Comparison of ENCODE assay signal across 8 cellular contexts in genomic region chr11:128506999-128507591, GRCh38.
DNase-seq lines count a peak whose midpoint lies in the region; ATAC-seq, FAIRE-seq and TF ChIP-seq lines count a peak whose summit lies in the region.

No MANE protein-coding gene starts in this region.

- TF ChIP-seq RAD21 in A549 (conservative IDR thresholded peaks at IDR 0.05 in 1 of 2, IDR thresholded peaks at IDR 0.05 in 1 of 2) = 0 out of 5 replicates have a peak, but pooled peaks have one; percentile 2 to 11

- H3K4me2 ChIP-seq in A549 = peak overlapping the region; percentile 91

- 0% methylated on average over 12 of the region's 12 CpGs for WGBS in A549 (ENCODE audit: missing lambda C conversion rate)
- WGBS in urinary bladder = 13% methylated on average over 12 of the region's 12 CpGs

- H3K36me3 ChIP-seq in HAP-1 (replicated peaks) (no peaks in the 10 kb centered on the region), urinary bladder (ENCODE audit: insufficient read depth) (no peaks in the 10 kb centered on the region)

- no peaks in the 10 kb centered on the region for H3K27me3 Mint-ChIP-seq in mesothelial cell of epicardium (ENCODE audit: low read depth)

- H3K4me1 Mint-ChIP-seq in mesothelial cell of epicardium = peaks cover 62% of the 10 kb centered on the region

- H3K9me3 Mint-ChIP-seq in mesothelial cell of epicardium = no peaks in the 10 kb centered on the region

- H3K4me3 Mint-ChIP-seq in mesothelial cell of epicardium = no peak overlapping the region

- H3K4me3 ChIP-seq in A549 (peak overlapping the region; percentile 39), HAP-1 (no peak overlapping the region), urinary bladder (ENCODE audit: low read depth, low read length) (peak overlapping the region; percentile 22)

- DNase-seq in A549 (ENCODE audit: low read depth in 1 of 2, low spot score in 1 of 2) (peak; percentile 72 to 86), HAP-1 (ENCODE audit: low spot score in 2 of 2) (peak; percentile 7 to 40), mesothelial cell of epicardium (ENCODE audit: low spot score in 2 of 2, unreplicated experiment in 2 of 2) (no peak), NCI-H345 (lab: John Stamatoyannopoulos, UW) (no peak)
- DNase-seq in effector CD4-positive, alpha-beta T cell = peak; percentile 42

- CTCF ChIA-PET in A549 (lab: Yijun Ruan, JAX) = interaction anchor here (1.2 kb wide), 1 partner anchor 10 kb away, joined by 3 read pairs; no protein-coding TSS in a partner anchor

- no peak for FAIRE-seq in A549 (lab: Jason Lieb, UNC)

- ATAC-seq in A549 (peak; percentile 92), SK-N-SH treated with all-trans-retinoic acid at 6 μM for 48 hours (peak; percentile 77), HG03139 (IDR thresholded peaks at IDR 0.05; ENCODE audit: unreplicated experiment) (no peak)

- H3K9me3 ChIP-seq in A549 (no peaks in the 10 kb centered on the region), HAP-1 (no peaks in the 10 kb centered on the region)

- peak overlapping the region; percentile 76 for H3K27ac Mint-ChIP-seq in mesothelial cell of epicardium

- H3K4me1 ChIP-seq in A549 (peaks cover 88% of the 10 kb centered on the region), HAP-1 (peaks cover 24% of the 10 kb centered on the region), urinary bladder (ENCODE audit: insufficient read depth) (peaks cover 5% of the 10 kb centered on the region)

- H3K27ac ChIP-seq in A549 (peak overlapping the region; percentile 93 to 97), urinary bladder (ENCODE audit: low read depth) (peak overlapping the region; percentile 95)

- H3K27me3 ChIP-seq in HAP-1 (ENCODE audit: low read depth) = no peaks in the 10 kb centered on the region

- in situ Hi-C loops in HAP-1 (cut with MboI; ENCODE audit: low sequenced_read_pairs) = no loop called here

- TF ChIP-seq CTCF in A549 (IDR thresholded peaks at IDR 0.05) (no peak), mesothelial cell of epicardium (IDR thresholded peaks at IDR 0.05; ENCODE audit: unreplicated experiment) (no peak)

- no peaks in the 10 kb centered on the region for H3K36me3 Mint-ChIP-seq in mesothelial cell of epicardium

- POLR2A ChIA-PET in A549 (lab: Yijun Ruan, JAX) = interaction anchor here (0.5 to 4.0 kb wide), 5 partner anchors 10 to 136 kb away, joined by 3 to 25 read pairs (median 11); no protein-coding TSS in a partner anchor

- TF ChIP-seq EP300 in A549 (IDR thresholded peaks at IDR 0.05) = no peak

- peak; percentile 74 for TF ChIP-seq POLR2A in A549 (IDR thresholded peaks at IDR 0.05; ENCODE audit: low read length)

TF ChIP-seq in A549, 52 proteins besides CTCF, POLR2A, EP300 and RAD21 (continues in another document):
- TF ChIP-seq EHMT2 (IDR thresholded peaks at IDR 0.05; ENCODE audit: low read depth) = no peak
- TF ChIP-seq FOSL2 (IDR thresholded peaks at IDR 0.05) = no peak
- TF ChIP-seq FOSL2 (CRISPR knock-in tag; IDR thresholded peaks at IDR 0.05) = peak; percentile 61
- no peak for TF ChIP-seq MYC (IDR thresholded peaks at IDR 0.05; ENCODE audit: borderline replicate concordance, low read length)
- TF ChIP-seq GATA3 (IDR thresholded peaks at IDR 0.05; ENCODE audit: borderline replicate concordance) = peak; percentile 10; the same call in 1 of the 2 replicates
- TF ChIP-seq MAFK (IDR thresholded peaks at IDR 0.05; ENCODE audit: partially characterized antibody) = no peak
- peak; percentile 60; the same call in 1 of the 3 replicates for TF ChIP-seq BCL3 (IDR thresholded peaks at IDR 0.05)
- TF ChIP-seq RFX5 (IDR thresholded peaks at IDR 0.05) = no peak
- no peak for TF ChIP-seq RNF2 (IDR thresholded peaks at IDR 0.05; ENCODE audit: borderline replicate concordance, low read depth)
- TF ChIP-seq HMGXB4 (CRISPR knock-in tag; IDR thresholded peaks at IDR 0.05; ENCODE audit: borderline replicate concordance) = no peak
- TF ChIP-seq PHF8 (IDR thresholded peaks at IDR 0.05; ENCODE audit: borderline replicate concordance, low read depth) = no peak
- no peak for TF ChIP-seq EHF (CRISPR knock-in tag; IDR thresholded peaks at IDR 0.05)
- no peak for TF ChIP-seq CEBPB (IDR thresholded peaks at IDR 0.05)
- no peak for TF ChIP-seq HOXB13 (CRISPR knock-in tag; IDR thresholded peaks at IDR 0.05; ENCODE audit: low read depth)
- no peak for TF ChIP-seq NR3C1 (IDR thresholded peaks at IDR 0.05)
- no peak for TF ChIP-seq NPAS2 (CRISPR knock-in tag; IDR thresholded peaks at IDR 0.05; ENCODE audit: borderline replicate concordance)
- TF ChIP-seq MAX (IDR thresholded peaks at IDR 0.05) = peak; percentile 39

TF ChIP-seq in SK-N-SH treated with all-trans-retinoic acid at 6 μM for 48 hours, 23 proteins besides CTCF, POLR2A, EP300 and RAD21 (continues in another document):
- TF ChIP-seq ISL1 (CRISPR knock-in tag; IDR thresholded peaks at IDR 0.05) (no peak), SNAI2 (CRISPR knock-in tag; IDR thresholded peaks at IDR 0.05) (0 out of 2 replicates have a peak, but pooled peaks have one; percentile 20), CREB5 (CRISPR knock-in tag; IDR thresholded peaks at IDR 0.05; ENCODE audit: low read depth) (no peak), PATZ1 (CRISPR knock-in tag; IDR thresholded peaks at IDR 0.05; ENCODE audit: borderline replicate concordance) (0 out of 2 replicates have a peak, but pooled peaks have one; percentile 17), GLIS3 (CRISPR knock-in tag; IDR thresholded peaks at IDR 0.05) (no peak; the same call in 1 of the 2 replicates), TOX (CRISPR knock-in tag; IDR thresholded peaks at IDR 0.05; ENCODE audit: borderline replicate concordance) (no peak), OSR1 (CRISPR knock-in tag; IDR thresholded peaks at IDR 0.05) (no peak), ZFP3 (CRISPR knock-in tag; IDR thresholded peaks at IDR 0.05) (0 out of 2 replicates have a peak, but pooled peaks have one; percentile 22), ZC3H10 (CRISPR knock-in tag; IDR thresholded peaks at IDR 0.05) (no peak), PPARA (CRISPR knock-in tag; IDR thresholded peaks at IDR 0.05; ENCODE audit: borderline replicate concordance) (no peak), CSRNP3 (CRISPR knock-in tag; IDR thresholded peaks at IDR 0.05) (no peak), TSHZ2 (CRISPR knock-in tag; IDR thresholded peaks at IDR 0.05) (no peak)

Comparison
In these comparisons a context has a peak if more than half of its experiments do, and no peak if none do; other contexts are left out.
1. DNase-seq: peak in A549 (2 of 2), HAP-1 (2 of 2) and effector CD4-positive, alpha-beta T cell (single experiment); none in mesothelial cell of epicardium (0 of 2) and NCI-H345 (single experiment).